6 cellular contexts compared by ENCODE assay signal in the genomic region with DNA sequence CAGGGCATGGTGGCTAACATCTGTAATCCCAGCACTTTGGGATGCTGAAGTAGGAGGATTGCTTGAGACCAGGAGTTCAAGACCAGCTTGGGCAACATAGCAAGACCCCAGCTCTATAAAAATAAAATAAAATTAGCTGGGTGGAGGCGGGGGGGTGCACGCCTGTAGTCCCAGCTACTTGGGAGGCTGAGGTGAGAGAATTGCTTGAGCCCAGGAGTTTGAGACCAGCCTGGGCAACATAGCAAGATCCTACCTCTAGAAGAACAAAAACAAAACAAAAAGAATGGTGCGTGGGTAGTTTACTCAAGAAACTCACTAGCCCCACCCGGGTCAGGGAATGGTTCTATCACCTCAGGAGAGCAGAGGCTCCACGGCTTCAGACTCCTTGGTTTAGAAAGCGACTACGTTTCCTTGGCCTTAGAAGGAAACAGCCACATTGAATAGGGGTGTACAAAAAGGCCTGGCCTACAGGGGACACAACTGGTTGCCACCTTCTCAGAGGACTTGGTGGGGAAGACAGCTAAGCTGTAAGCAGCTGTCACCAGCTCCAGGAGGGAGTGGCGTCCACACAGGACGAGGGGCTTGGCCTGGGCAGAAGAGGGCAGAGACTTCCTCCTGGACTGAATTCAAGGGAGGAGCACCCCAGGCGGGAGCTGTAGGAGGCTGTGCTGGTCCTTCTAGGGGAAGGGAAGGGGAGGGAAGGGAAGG. TPM values are rescaled to one million over a fixed set of nuclear protein-coding genes. Genes with fewer than 3 reads are reported as not detected.
DNase-seq lines count a peak whose midpoint lies in the region; ATAC-seq lines count a peak whose summit lies in the region.

No MANE protein-coding gene starts in this region.

- H3K4me3 Mint-ChIP-seq in activated CD4-positive, alpha-beta T cell treated with anti-CD3 and anti-CD28 coated beads, Interleukin-2, amount 10 ng/mL, durations not matched to agents 7 days and 5 days, result peak overlapping the region; percentile 78
- H3K4me3 Mint-ChIP-seq in activated T-helper 17 cell treated with anti-CD3 and anti-CD28 coated beads, Interleukin-2, amount 50 U/mL, for 72 hours, result peak overlapping the region; percentile 73

- CTCF ChIA-PET in activated CD4-positive, alpha-beta T cell treated with anti-CD3 and anti-CD28 coated beads, Interleukin-2, amount 10 ng/mL, durations not matched to agents 7 days and 5 days (lab: Charles Lee), result interaction anchor here (0.6 to 1.8 kb wide), 5 partner anchors 10 to 58 kb away, joined by 3 to 17 read pairs (median 3); no protein-coding TSS in a partner anchor

- peak overlapping the region; percentile 88 for H3K27ac Mint-ChIP-seq in activated CD4-positive, alpha-beta T cell treated with anti-CD3 and anti-CD28 coated beads, Interleukin-2, amount 10 ng/mL, durations not matched to agents 7 days and 5 days
- peak overlapping the region; percentile 1 for H3K27ac Mint-ChIP-seq in activated T-helper 17 cell treated with anti-CD3 and anti-CD28 coated beads, Interleukin-2, amount 50 U/mL, for 72 hours

- H3K27me3 Mint-ChIP-seq in activated CD4-positive, alpha-beta T cell treated with anti-CD3 and anti-CD28 coated beads, Interleukin-2, amount 10 ng/mL, durations not matched to agents 7 days and 5 days, result no peaks in the 10 kb centered on the region
- H3K27me3 Mint-ChIP-seq in activated T-helper 17 cell treated with anti-CD3 and anti-CD28 coated beads, Interleukin-2, amount 50 U/mL, for 72 hours, result no peaks in the 10 kb centered on the region

- H3K4me1 Mint-ChIP-seq in activated CD4-positive, alpha-beta T cell treated with anti-CD3 and anti-CD28 coated beads, Interleukin-2, amount 10 ng/mL, durations not matched to agents 7 days and 5 days, result peaks cover 48% of the 10 kb centered on the region
- H3K4me1 Mint-ChIP-seq in activated T-helper 17 cell treated with anti-CD3 and anti-CD28 coated beads, Interleukin-2, amount 50 U/mL, for 72 hours, result peaks cover 12% of the 10 kb centered on the region

- no peak for ATAC-seq in activated T-helper 17 cell treated with anti-CD3 and anti-CD28 coated beads, Interleukin-2, amount 50 U/mL, for 72 hours (replicated peaks)
- ATAC-seq in HG02798 (IDR thresholded peaks at IDR 0.05; ENCODE audit: poor library complexity, unreplicated experiment), result no peak

- H3K9me3 Mint-ChIP-seq in activated CD4-positive, alpha-beta T cell treated with anti-CD3 and anti-CD28 coated beads, Interleukin-2, amount 10 ng/mL, durations not matched to agents 7 days and 5 days, result no peaks in the 10 kb centered on the region
- no peaks in the 10 kb centered on the region for H3K9me3 Mint-ChIP-seq in activated T-helper 17 cell treated with anti-CD3 and anti-CD28 coated beads, Interleukin-2, amount 50 U/mL, for 72 hours

- POLR2A ChIA-PET in activated CD4-positive, alpha-beta T cell treated with anti-CD3 and anti-CD28 coated beads, Interleukin-2, amount 10 ng/mL, durations not matched to agents 7 days and 5 days (lab: Charles Lee), result interaction anchor here (0.5 to 1.8 kb wide), 3 partner anchors 14 to 46 kb away, joined by 3 to 7 read pairs (median 6); no protein-coding TSS in a partner anchor

- peaks cover 33% of the 10 kb centered on the region for H3K36me3 Mint-ChIP-seq in activated CD4-positive, alpha-beta T cell treated with anti-CD3 and anti-CD28 coated beads, Interleukin-2, amount 10 ng/mL, durations not matched to agents 7 days and 5 days (ENCODE audit: low read depth)
- peaks cover 56% of the 10 kb centered on the region for H3K36me3 Mint-ChIP-seq in activated T-helper 17 cell treated with anti-CD3 and anti-CD28 coated beads, Interleukin-2, amount 50 U/mL, for 72 hours (ENCODE audit: low read depth)

- DNase-seq in activated CD4-positive, alpha-beta T cell treated with anti-CD3 and anti-CD28 coated beads, Interleukin-2, amount 10 ng/mL, durations not matched to agents 7 days and 5 days, result peak; percentile 40
- DNase-seq in activated CD4-positive, alpha-beta T cell treated with anti-CD3 and anti-CD28 coated beads for 1 hour, result no peak
- DNase-seq in myocyte (ENCODE audit: low read depth) (peak; percentile 80), cortex of kidney (lab: John Stamatoyannopoulos, UW) (no peak)

RNA-seq across cellular contexts. Expression of a gene that starts 0.7 kb away (rescaled TPM):
- total RNA-seq in activated CD4-positive, alpha-beta T cell treated with anti-CD3 and anti-CD28 coated beads, Interleukin-2, amount 10 ng/mL, durations not matched to agents 7 days and 5 days, result 100 to 1,000 TPM; 121 to 136 TPM
- 100 to 1,000 TPM; 149 to 181 TPM for total RNA-seq in activated T-helper 17 cell treated with anti-CD3 and anti-CD28 coated beads, Interleukin-2, amount 50 U/mL, for 72 hours
- total RNA-seq in myocyte, result 3.6 and 4.5 TPM in 2 replicates
- polyA plus RNA-seq in myocyte (2012), result 2.1 TPM

RNA-seq across cellular contexts. Expression of a gene that starts 1.0 kb away (rescaled TPM):
- total RNA-seq in activated CD4-positive, alpha-beta T cell treated with anti-CD3 and anti-CD28 coated beads, Interleukin-2, amount 10 ng/mL, durations not matched to agents 7 days and 5 days, result 10 to 100 TPM; 16.8 to 17.0 TPM
- 10 to 100 TPM; 44.2 to 59.4 TPM for total RNA-seq in activated T-helper 17 cell treated with anti-CD3 and anti-CD28 coated beads, Interleukin-2, amount 50 U/mL, for 72 hours
- 23.3 and 23.9 TPM in 2 replicates for total RNA-seq in myocyte
- 39.1 TPM for polyA plus RNA-seq in myocyte (2012)

RNA-seq across cellular contexts. Expression of a gene that starts 17.8 kb away (rescaled TPM):
- 10 to 100 TPM; 49.7 to 57.6 TPM for total RNA-seq in activated CD4-positive, alpha-beta T cell treated with anti-CD3 and anti-CD28 coated beads, Interleukin-2, amount 10 ng/mL, durations not matched to agents 7 days and 5 days
- 100 to 1,000 TPM in 1 of 2 donors, 10 to 100 TPM in 1; 90.4 to 118 TPM for total RNA-seq in activated T-helper 17 cell treated with anti-CD3 and anti-CD28 coated beads, Interleukin-2, amount 50 U/mL, for 72 hours
- 77.0 and 109 TPM in 2 replicates for total RNA-seq in myocyte
- polyA plus RNA-seq in myocyte (2012), result 115 TPM

RNA-seq across cellular contexts. Expression of a gene that starts 27.9 kb away (rescaled TPM):
- total RNA-seq in activated CD4-positive, alpha-beta T cell treated with anti-CD3 and anti-CD28 coated beads, Interleukin-2, amount 10 ng/mL, durations not matched to agents 7 days and 5 days, result 100 to 1,000 TPM; 113 to 117 TPM
- total RNA-seq in activated T-helper 17 cell treated with anti-CD3 and anti-CD28 coated beads, Interleukin-2, amount 50 U/mL, for 72 hours, result 100 to 1,000 TPM in 1 of 2 donors, 10 to 100 TPM in 1; 68.6 to 104 TPM
- 2.7 and 2.8 TPM in 2 replicates for total RNA-seq in myocyte
- 0.48 TPM for polyA plus RNA-seq in myocyte (2012)

RNA-seq across cellular contexts. Expression of a gene that starts 40.0 kb away (rescaled TPM):
- total RNA-seq in activated CD4-positive, alpha-beta T cell treated with anti-CD3 and anti-CD28 coated beads, Interleukin-2, amount 10 ng/mL, durations not matched to agents 7 days and 5 days, result not detected
- under 1 TPM; 0.67 to 0.82 TPM for total RNA-seq in activated T-helper 17 cell treated with anti-CD3 and anti-CD28 coated beads, Interleukin-2, amount 50 U/mL, for 72 hours
- total RNA-seq in myocyte, result not detected in 2 replicates
- not detected for polyA plus RNA-seq in myocyte (2012)

Comparison
In these comparisons a context has a peak if more than half of its experiments do, and no peak if none do; other contexts are left out.
1. DNase-seq: peak in activated CD4-positive, alpha-beta T cell treated with anti-CD3 and anti-CD28 coated beads, Interleukin-2, amount 10 ng/mL, durations not matched to agents 7 days and 5 days (single experiment) and myocyte (single experiment); none in activated CD4-positive, alpha-beta T cell treated with anti-CD3 and anti-CD28 coated beads for 1 hour (single experiment) and cortex of kidney (single experiment).
2. RNA of a gene that starts 0.7 kb away (total RNA-seq): 149 to 181 TPM in activated T-helper 17 cell treated with anti-CD3 and anti-CD28 coated beads, Interleukin-2, amount 50 U/mL, for 72 hours and 121 to 136 TPM in activated CD4-positive, alpha-beta T cell treated with anti-CD3 and anti-CD28 coated beads, Interleukin-2, amount 10 ng/mL, durations not matched to agents 7 days and 5 days; 3.6 to 4.5 TPM in myocyte; every median in the first group is over 10 times any median in the second.